Comparison of ENCODE assay signal across 8 cellular contexts in the genomic region with DNA sequence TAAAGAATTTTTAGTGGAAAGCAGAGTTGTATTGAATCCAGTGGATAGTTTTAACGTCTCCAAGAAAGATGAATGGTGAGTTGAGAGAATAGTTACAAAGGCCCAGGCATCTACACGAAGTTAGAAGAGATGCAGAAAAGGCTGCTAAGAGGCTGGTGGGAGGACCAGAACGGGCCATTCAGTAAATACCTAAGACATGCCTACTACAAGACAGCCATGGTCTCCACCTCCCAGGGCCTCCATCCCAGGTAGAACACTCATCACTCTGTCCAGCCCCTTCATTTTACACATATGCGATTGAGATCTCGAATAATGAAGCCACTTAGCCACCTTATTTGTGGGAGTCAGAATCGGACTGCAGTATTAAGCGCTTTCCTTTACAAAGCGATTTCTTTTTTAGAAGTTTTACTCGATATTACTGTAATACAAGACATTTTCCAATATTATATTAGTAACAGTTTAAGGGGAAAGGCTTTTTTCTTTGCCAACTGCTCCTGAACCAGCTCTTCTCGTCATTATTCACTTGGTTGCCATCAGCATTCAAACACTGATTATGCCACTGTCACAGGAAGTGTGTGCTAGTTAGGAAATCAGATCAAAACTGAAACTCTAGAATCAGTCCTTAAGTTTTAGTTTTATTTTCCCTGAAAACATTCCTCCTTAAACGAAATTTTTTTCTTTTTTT. TPM values are rescaled to one million over a fixed set of nuclear protein-coding genes. Genes with fewer than 3 reads are reported as not detected.
DNase-seq lines count a peak whose midpoint lies in the region; ATAC-seq and TF ChIP-seq lines count a peak whose summit lies in the region.

No MANE protein-coding gene starts in this region.

- POLR2A ChIA-PET in activated CD8-positive, alpha-beta T cell treated with anti-CD3 and anti-CD28 coated beads for 36 hours (lab: Charles Lee), result interaction anchor here (0.7 to 9.9 kb wide), 10 partner anchors 9 to 429 kb away, joined by 3 to 112 read pairs (median 3); partner anchors contain the start of gene SYTL3

- H3K4me3 ChIP-seq in iPS-20b (ENCODE audit: low read length), result peak overlapping the region; percentile 71
- peak overlapping the region; percentile 79 to 95 for H3K4me3 ChIP-seq in testis

- H3K36me3 Mint-ChIP-seq in activated CD8-positive, alpha-beta T cell treated with anti-CD3 and anti-CD28 coated beads for 36 hours (ENCODE audit: low read depth), result peaks cover 37% of the 10 kb centered on the region

- no peaks in the 10 kb centered on the region for H3K9me3 Mint-ChIP-seq in activated CD8-positive, alpha-beta T cell treated with anti-CD3 and anti-CD28 coated beads for 36 hours

- CTCF ChIA-PET in activated CD8-positive, alpha-beta T cell treated with anti-CD3 and anti-CD28 coated beads for 36 hours (lab: Charles Lee), result interaction anchor here (1.0 to 8.5 kb wide), 11 partner anchors 10 to 438 kb away, joined by 3 to 67 read pairs (median 3); no protein-coding TSS in a partner anchor

- ATAC-seq in activated CD8-positive, alpha-beta T cell treated with anti-CD3 and anti-CD28 coated beads for 36 hours, result no peak

- DNase-seq in SIG-M5 treated with dmso at 0.1 percent for 504 hours (lab: John Stamatoyannopoulos, UW; ENCODE audit: unreplicated experiment) (peak; percentile 21), SIG-M5 (lab: John Stamatoyannopoulos, UW) (no peak), testis (no peak), SW480 (ENCODE audit: low spot score) (no peak)
- no peak for DNase-seq in activated CD8-positive, alpha-beta T cell treated with anti-CD3 and anti-CD28 coated beads for 36 hours
- DNase-seq in stimulated activated CD4-positive, alpha-beta T cell treated with anti-CD3 and anti-CD28 coated beads, Interleukin-2, amount 100 ng/mL, for 48 hours, result no peak
- DNase-seq in stimulated activated CD4-positive, alpha-beta T cell treated with anti-CD3 and anti-CD28 coated beads, Interleukin-1b, Interleukin-23, amount 100 ng/mL, for 48 hours, result no peak

- 48 to 57% methylated on average over 11 of the region's 11 CpGs for WGBS in testis, 2 donors

- intact Hi-C loops in activated CD8-positive, alpha-beta T cell treated with anti-CD3 and anti-CD28 coated beads for 36 hours (cut with micrococcal nuclease), result no loop called here
- intact Hi-C loops in testis (cut with DNase I; ENCODE audit: low total_unique reads), result no loop called here

- H3K4me1 Mint-ChIP-seq in activated CD8-positive, alpha-beta T cell treated with anti-CD3 and anti-CD28 coated beads for 36 hours (ENCODE audit: low read depth), result peaks cover 72% of the 10 kb centered on the region

- no peaks in the 10 kb centered on the region for H3K9me3 ChIP-seq in iPS-20b (ENCODE audit: insufficient read depth, low read depth, low read length)
- H3K9me3 ChIP-seq in testis, result no peaks in the 10 kb centered on the region

- H3K27me3 Mint-ChIP-seq in activated CD8-positive, alpha-beta T cell treated with anti-CD3 and anti-CD28 coated beads for 36 hours, result no peaks in the 10 kb centered on the region

- 0 out of 2 replicates have a peak overlapping the region, but pooled peaks have one; percentile 2 for H3K9ac ChIP-seq in iPS-20b (ENCODE audit: low read depth, low read length)

- H3K27me3 ChIP-seq in iPS-20b (ENCODE audit: insufficient read depth, low read length) (peaks cover 15% of the 10 kb centered on the region), testis (no peaks in the 10 kb centered on the region)

- no peak for TF ChIP-seq POLR2A in testis (IDR thresholded peaks at IDR 0.05)

- H3K27ac Mint-ChIP-seq in activated CD8-positive, alpha-beta T cell treated with anti-CD3 and anti-CD28 coated beads for 36 hours, result peak overlapping the region; percentile 97

- no peak for TF ChIP-seq CTCF in activated CD8-positive, alpha-beta T cell treated with anti-CD3 and anti-CD28 coated beads for 36 hours (IDR thresholded peaks at IDR 0.05)
- no peak for TF ChIP-seq CTCF in testis (IDR thresholded peaks at IDR 0.05)

- H3K4me1 ChIP-seq in iPS-20b (ENCODE audit: insufficient read depth, low read length), result no peaks in the 10 kb centered on the region
- H3K4me1 ChIP-seq in testis, result peaks cover 30% of the 10 kb centered on the region

- H3K27ac ChIP-seq in iPS-20b (ENCODE audit: low read length), result no peak overlapping the region
- peak overlapping the region; percentile 88 to 95 for H3K27ac ChIP-seq in testis

- H3K36me3 ChIP-seq in iPS-20b (ENCODE audit: insufficient read depth, low read depth, low read length), result peaks cover 6% of the 10 kb centered on the region; the same call in 1 of the 2 replicates
- H3K36me3 ChIP-seq in testis (ENCODE audit: low read depth, missing control alignments), result no peaks in the 10 kb centered on the region

- H3K4me3 Mint-ChIP-seq in activated CD8-positive, alpha-beta T cell treated with anti-CD3 and anti-CD28 coated beads for 36 hours, result peak overlapping the region; percentile 99

RNA-seq across cellular contexts. Expression of gene DYNLT1, which starts 1.6 kb away (rescaled TPM):
- 10 to 100 TPM; 94.3 to 98.3 TPM for total RNA-seq in activated CD8-positive, alpha-beta T cell treated with anti-CD3 and anti-CD28 coated beads for 36 hours
- 100 to 1,000 TPM; 165 to 200 TPM for total RNA-seq in testis
- 319 TPM for polyA plus RNA-seq in testis (ENCODE audit: insufficient read depth, low read depth, low replicate concordance)

RNA-seq across cellular contexts. Expression of gene SYTL3, which starts 6.9 kb away (rescaled TPM):
- 100 to 1,000 TPM; 151 to 163 TPM for total RNA-seq in activated CD8-positive, alpha-beta T cell treated with anti-CD3 and anti-CD28 coated beads for 36 hours
- 10 to 100 TPM; 10.2 to 11.0 TPM for total RNA-seq in testis
- polyA plus RNA-seq in testis (ENCODE audit: insufficient read depth, low read depth, low replicate concordance), result 7.0 TPM

Comparison
In these comparisons a context has a peak if more than half of its experiments do, and no peak if none do; other contexts are left out.
1. RNA of gene SYTL3, which starts 6.9 kb away (total RNA-seq): 151 to 163 TPM in activated CD8-positive, alpha-beta T cell treated with anti-CD3 and anti-CD28 coated beads for 36 hours; 10.2 to 11.0 TPM in testis; every median in the first group is over 10 times any median in the second.